In the genomic region with DNA sequence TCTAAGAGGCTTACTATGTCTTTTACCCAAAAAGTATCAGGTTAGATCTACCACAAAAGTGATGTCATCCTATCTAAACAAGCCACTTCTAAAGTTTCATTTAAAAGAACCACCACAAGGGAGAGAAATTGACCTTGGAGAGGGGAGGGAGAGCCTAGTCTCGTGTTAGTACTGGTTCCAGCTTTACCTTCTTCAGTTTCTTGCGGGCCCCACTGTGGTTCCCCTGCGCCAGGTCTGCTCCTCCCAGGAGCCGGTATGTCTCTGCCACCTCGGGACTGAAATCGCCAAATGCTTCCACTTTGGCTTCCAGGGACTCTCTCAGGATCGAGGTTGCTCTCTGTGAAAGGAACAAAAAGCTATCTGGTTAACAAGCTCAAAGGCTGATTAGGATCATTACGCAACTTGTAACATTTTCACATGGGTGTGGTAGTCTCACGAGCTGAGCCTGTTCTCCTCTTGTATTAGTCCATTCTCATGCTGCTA, we compare ENCODE assay signal across 1 cellular context.
TF ChIP-seq lines count a peak whose summit lies in the region.

No MANE protein-coding gene starts in this region.

TF ChIP-seq in H1, 55 proteins besides CTCF, POLR2A, EP300 and RAD21:
- peak; percentile 79 for TF ChIP-seq CEBPB (IDR thresholded peaks at IDR 0.05; ENCODE audit: low read depth, low read length)
- no peak for TF ChIP-seq EGR1 (IDR thresholded peaks at IDR 0.05; ENCODE audit: borderline replicate concordance, low read depth, low read length)
TF ChIP-seq in H1: peak in this region for 1.
